ENCODE assay signal across 17 cellular contexts in genomic region chr2:47803770-47804169, GRCh38. TPM values are rescaled to one million over a fixed set of nuclear protein-coding genes. Genes with fewer than 3 reads are reported as not detected.
DNase-seq lines count a peak whose midpoint lies in the region; ATAC-seq and TF ChIP-seq lines count a peak whose summit lies in the region.
"Had no signal": no experiment of that assay in that cellular context is flagged by ENCODE, and none has a peak within 500 bp of the region (broad histone marks: within the 10 kb centered on the region; RNA-seq: fewer than 3 reads in every experiment).

No MANE protein-coding gene starts in this region.

- no peak for TF ChIP-seq CTCF in coronary artery (IDR thresholded peaks at IDR 0.05)

- peaks cover 7% of the 10 kb centered on the region for H3K9me3 Mint-ChIP-seq in activated CD4-positive, alpha-beta T cell treated with anti-CD3 and anti-CD28 coated beads for 36 hours (ENCODE audit: low read depth)
- H3K9me3 Mint-ChIP-seq in activated naive CD4-positive, alpha-beta T cell treated with anti-CD3 and anti-CD28 coated beads, Interleukin-2, amount 50 U/mL, for 72 hours, result peaks cover 0 to 8% of the 10 kb centered on the region in 2 donors
- H3K9me3 Mint-ChIP-seq: GM23338 had no signal

- peaks cover 12% of the 10 kb centered on the region for H3K4me1 Mint-ChIP-seq in activated CD4-positive, alpha-beta T cell treated with anti-CD3 and anti-CD28 coated beads for 36 hours
- H3K4me1 Mint-ChIP-seq: GM23338 had no signal

- CTCF ChIA-PET in activated CD4-positive, alpha-beta T cell treated with anti-CD3 and anti-CD28 coated beads for 36 hours (lab: Charles Lee), result no interaction called here

- H3K4me3 Mint-ChIP-seq in activated CD4-positive, alpha-beta T cell treated with anti-CD3 and anti-CD28 coated beads for 36 hours, result no peak overlapping the region
- H3K4me3 Mint-ChIP-seq: CD14-positive monocyte; CD8-positive, alpha-beta T cell; GM23338 had no signal

- peak overlapping the region; percentile 40 for H3K27ac Mint-ChIP-seq in activated CD4-positive, alpha-beta T cell treated with anti-CD3 and anti-CD28 coated beads for 36 hours
- peak overlapping the region in 1 of 2 donors; percentile 91 for H3K27ac Mint-ChIP-seq in activated naive CD4-positive, alpha-beta T cell treated with anti-CD3 and anti-CD28 coated beads, Interleukin-2, amount 50 U/mL, for 72 hours
- H3K27ac Mint-ChIP-seq: CD8-positive, alpha-beta T cell; GM23338 had no signal

- no peak overlapping the region for H3K27ac ChIP-seq in coronary artery
- H3K27ac ChIP-seq: 22Rv1, HL-60 had no signal

- ATAC-seq in activated CD4-positive, alpha-beta T cell treated with anti-CD3 and anti-CD28 coated beads for 36 hours, result peak; percentile 34
- peak; percentile 39 to 42 for ATAC-seq in activated naive CD4-positive, alpha-beta T cell treated with anti-CD3 and anti-CD28 coated beads, Interleukin-2, amount 50 U/mL, for 72 hours
- ATAC-seq in GM21619 (IDR thresholded peaks at IDR 0.05; ENCODE audit: unreplicated experiment), result no peak
- ATAC-seq: CD8-positive, alpha-beta T cell; GM23338 had no signal

- intact Hi-C loops in activated CD4-positive, alpha-beta T cell treated with anti-CD3 and anti-CD28 coated beads for 36 hours (cut with DNase I, micrococcal nuclease), result no loop called here

- peak overlapping the region; percentile 2 for H3K4me3 ChIP-seq in coronary artery
- H3K4me3 ChIP-seq: GM23338 had no signal

- peaks cover 92% of the 10 kb centered on the region for H3K36me3 Mint-ChIP-seq in activated CD4-positive, alpha-beta T cell treated with anti-CD3 and anti-CD28 coated beads for 36 hours (ENCODE audit: low read depth)
- peaks cover 37 to 67% of the 10 kb centered on the region in 2 donors for H3K36me3 Mint-ChIP-seq in activated naive CD4-positive, alpha-beta T cell treated with anti-CD3 and anti-CD28 coated beads, Interleukin-2, amount 50 U/mL, for 72 hours

- DNase-seq in activated CD4-positive, alpha-beta T cell treated with anti-CD3 and anti-CD28 coated beads for 36 hours, result no peak
- DNase-seq in activated CD4-positive, alpha-beta T cell treated with anti-CD3 and anti-CD28 coated beads for 48 hours, result no peak
- DNase-seq in activated naive CD4-positive, alpha-beta T cell treated with anti-CD3 and anti-CD28 coated beads, Interleukin-2, amount 50 U/mL, for 72 hours (ENCODE audit: low spot score in 2 of 2), result no peak
- DNase-seq in activated naive CD4-positive, alpha-beta T cell (lab: John Stamatoyannopoulos, UW), result no peak
- DNase-seq in coronary artery (ENCODE audit: low spot score) (no peak), kidney glomerular epithelial cell (lab: John Stamatoyannopoulos, UW) (no peak)
- DNase-seq: CD8-positive, alpha-beta T cell; COR-L47; DMS153; DMS79 treated with DMSO at 0.1 percent for 48 hours; EL; H7 had no signal

- POLR2A ChIA-PET in activated CD4-positive, alpha-beta T cell treated with anti-CD3 and anti-CD28 coated beads for 36 hours (lab: Charles Lee), result interaction anchor here (0.6 kb wide), 1 partner anchor 47 kb away, joined by 3 read pairs; no protein-coding TSS in a partner anchor

- no peaks in the 10 kb centered on the region for H3K27me3 Mint-ChIP-seq in activated CD4-positive, alpha-beta T cell treated with anti-CD3 and anti-CD28 coated beads for 36 hours

RNA-seq across cellular contexts. Expression of gene MSH6, which starts 20.8 kb away (rescaled TPM):
- total RNA-seq in activated CD4-positive, alpha-beta T cell treated with anti-CD3 and anti-CD28 coated beads for 36 hours, result 100 to 1,000 TPM; 119 to 166 TPM
- 100 to 1,000 TPM; 108 to 126 TPM for total RNA-seq in activated naive CD4-positive, alpha-beta T cell treated with anti-CD3 and anti-CD28 coated beads, Interleukin-2, amount 50 U/mL, for 72 hours
